13 cellular contexts compared by ENCODE assay signal in the genomic region with DNA sequence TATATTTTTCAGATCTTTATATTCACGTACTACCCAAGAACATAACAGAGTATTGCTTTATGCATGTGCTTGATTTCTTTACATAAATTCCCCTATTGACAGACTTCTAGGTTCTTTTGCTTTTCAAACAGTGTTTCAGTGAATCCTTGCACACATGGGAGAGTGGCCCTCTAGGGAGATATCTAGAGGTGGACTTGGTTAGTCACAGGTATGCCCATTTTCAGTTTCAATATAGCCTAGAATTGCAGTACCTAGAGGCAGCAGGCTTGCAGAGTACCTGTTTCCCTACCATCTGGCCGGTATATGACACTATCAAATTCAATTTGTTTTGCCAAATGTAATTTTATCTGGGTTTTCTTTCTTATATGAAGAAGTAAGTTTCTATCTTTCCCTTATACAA.
"Had no signal": no experiment of that assay in that cellular context is flagged by ENCODE, and none has a peak within 500 bp of the region (broad histone marks: within the 10 kb centered on the region; RNA-seq: fewer than 3 reads in every experiment).

No MANE protein-coding gene starts in this region.

- ATAC-seq: esophagus mucosa, left cardiac atrium, psoas muscle, right lobe of liver had no signal

- DNase-seq: activated CD4-positive, alpha-beta T cell treated with anti-CD3 and anti-CD28 coated beads, Interleukin-2, amount 50 U/mL, for 48 hours; activated gamma-delta T cell; activated T-cell treated with anti-CD3 and anti-CD28 coated beads, Interleukin-2, amount 50 U/mL, for 48 hours; amygdala; brain microvascular endothelial cell; hypothalamus; left cardiac atrium; psoas muscle; right lobe of liver; spleen; stimulated activated CD4-positive, alpha-beta T cell treated with anti-CD3 and anti-CD28 coated beads, Interleukin-1b, Interleukin-23, amount 100 ng/mL, for 48 hours; stimulated activated naive B cell treated with anti-CD40 and anti-IgM and Interleukin-4, amounts not matched to agents 10 μg/mL and 1 μg/mL and 100 μg/mL, for 72 hours had no signal
